ENCODE assay signal across 10 cellular contexts in genomic region chr6:26173836-26174144, GRCh38.
DNase-seq lines count a peak whose midpoint lies in the region; ATAC-seq and TF ChIP-seq lines count a peak whose summit lies in the region.
"Had no signal": no experiment of that assay in that cellular context is flagged by ENCODE, and none has a peak within 500 bp of the region (broad histone marks: within the 10 kb centered on the region; RNA-seq: fewer than 3 reads in every experiment).

No MANE protein-coding gene starts in this region.

- H2AK5ac ChIP-seq in trophoblast cell (ENCODE audit: low read length): no peak overlapping the region

- no peak overlapping the region for H3K9ac ChIP-seq in trophoblast cell (ENCODE audit: low read length)

- H2AFZ ChIP-seq in trophoblast cell (ENCODE audit: insufficient read depth, low read length, poor library complexity): no peak overlapping the region

- H3K18ac ChIP-seq in trophoblast cell (ENCODE audit: low read length): no peak overlapping the region

- no peak for TF ChIP-seq CTCF in endothelial cell (IDR thresholded peaks at IDR 0.05; ENCODE audit: unreplicated experiment)

- H3K79me2 ChIP-seq in trophoblast cell (ENCODE audit: control insufficient read depth, insufficient read depth, low read length, poor library complexity): peaks cover 3% of the 10 kb centered on the region

- no peaks in the 10 kb centered on the region for H3K9me3 ChIP-seq in trophoblast cell (ENCODE audit: insufficient read depth, low read depth, low read length)

- H3K4me1 Mint-ChIP-seq in activated T-cell treated with anti-CD3 and anti-CD28 coated beads, Interleukin-2, amount 50 U/mL, for 4 hours (ENCODE audit: low read depth): peaks cover 44% of the 10 kb centered on the region
- peaks cover 11% of the 10 kb centered on the region for H3K4me1 Mint-ChIP-seq in endothelial cell (ENCODE audit: unreplicated experiment)
- peaks cover 69% of the 10 kb centered on the region for H3K4me1 Mint-ChIP-seq in stimulated activated naive CD8-positive, alpha-beta T cell treated with anti-CD3 and anti-CD28 coated beads, Interleukin-15, amount 100 ng/mL, for 72 hours

- no peaks in the 10 kb centered on the region for H3K36me3 Mint-ChIP-seq in activated T-cell treated with anti-CD3 and anti-CD28 coated beads, Interleukin-2, amount 50 U/mL, for 4 hours (ENCODE audit: insufficient read depth)
- H3K36me3 Mint-ChIP-seq in endothelial cell (ENCODE audit: low read depth, unreplicated experiment): no peaks in the 10 kb centered on the region

- no peak overlapping the region for H3K4ac ChIP-seq in trophoblast cell (ENCODE audit: low read depth, low read length)

- H4K91ac ChIP-seq in trophoblast cell (ENCODE audit: low read depth, low read length): no peak overlapping the region

- H4K8ac ChIP-seq in trophoblast cell (ENCODE audit: low read depth, low read length): no peak overlapping the region

- H3K79me1 ChIP-seq in trophoblast cell (ENCODE audit: low read length): peaks cover 2% of the 10 kb centered on the region

- H3K4me1 ChIP-seq in trophoblast cell (ENCODE audit: control insufficient read depth in 1 of 2, insufficient read depth in 2 of 2, low read length in 2 of 2): no peaks in the 10 kb centered on the region

- no peak overlapping the region for H2BK5ac ChIP-seq in trophoblast cell (ENCODE audit: low read depth, low read length, poor library complexity)

- H3K27ac Mint-ChIP-seq in endothelial cell (ENCODE audit: unreplicated experiment): no peak overlapping the region
- peak overlapping the region; percentile 89 to 92 for H3K27ac Mint-ChIP-seq in stimulated activated naive CD8-positive, alpha-beta T cell treated with anti-CD3 and anti-CD28 coated beads, Interleukin-15, amount 100 ng/mL, for 72 hours

- no peak overlapping the region for H4K12ac ChIP-seq in trophoblast cell (ENCODE audit: low read depth, low read length)

- no peak overlapping the region for H3K4me2 ChIP-seq in trophoblast cell (ENCODE audit: low read length)

- no peak for DNase-seq in activated T-cell treated with anti-CD3 and anti-CD28 coated beads, Interleukin-2, amount 50 U/mL, for 4 hours
- DNase-seq in activated T-cell treated with anti-CD3 and anti-CD28 coated beads, Interleukin-2, amount 50 U/mL, for 1 hour: no peak
- DNase-seq in RPMI8226 (peak; percentile 48), endothelial cell (ENCODE audit: low spot score) (no peak), trophoblast cell (no peak), left lobe of liver (ENCODE audit: low spot score) (no peak)
- no peak for DNase-seq in stimulated activated naive CD8-positive, alpha-beta T cell treated with anti-CD3 and anti-CD28 coated beads, Interleukin-15, amount 100 ng/mL, for 72 hours
- DNase-seq: H7, left cardiac atrium had no signal

- WGBS in trophoblast cell (ENCODE audit: extremely low coverage, insufficient coverage, insufficient read length): no CpG with 5 or more reads among the region's 4 CpGs

- no peak overlapping the region for H3K14ac ChIP-seq in trophoblast cell (ENCODE audit: low read length)

- peak overlapping the region; percentile 59 for H3K4me3 Mint-ChIP-seq in activated T-cell treated with anti-CD3 and anti-CD28 coated beads, Interleukin-2, amount 50 U/mL, for 4 hours
- H3K4me3 Mint-ChIP-seq in endothelial cell (ENCODE audit: unreplicated experiment): peak overlapping the region; percentile 23
- peak overlapping the region; percentile 80 to 89 for H3K4me3 Mint-ChIP-seq in stimulated activated naive CD8-positive, alpha-beta T cell treated with anti-CD3 and anti-CD28 coated beads, Interleukin-15, amount 100 ng/mL, for 72 hours

- no peak overlapping the region for H3K23ac ChIP-seq in trophoblast cell (ENCODE audit: low read length)

- H2BK120ac ChIP-seq in trophoblast cell (ENCODE audit: insufficient read depth, low read length, poor library complexity): no peak overlapping the region

- no peaks in the 10 kb centered on the region for H3K36me3 ChIP-seq in trophoblast cell (ENCODE audit: control insufficient read depth in 1 of 2, insufficient read depth in 2 of 2, low read length in 2 of 2)

- no peaks in the 10 kb centered on the region for H3K9me3 Mint-ChIP-seq in activated T-cell treated with anti-CD3 and anti-CD28 coated beads, Interleukin-2, amount 50 U/mL, for 4 hours
- H3K9me3 Mint-ChIP-seq in endothelial cell (ENCODE audit: unreplicated experiment): no peaks in the 10 kb centered on the region
- H3K9me3 Mint-ChIP-seq in stimulated activated naive CD8-positive, alpha-beta T cell treated with anti-CD3 and anti-CD28 coated beads, Interleukin-15, amount 100 ng/mL, for 72 hours: no peaks in the 10 kb centered on the region

- no peaks in the 10 kb centered on the region for H3K27me3 Mint-ChIP-seq in activated T-cell treated with anti-CD3 and anti-CD28 coated beads, Interleukin-2, amount 50 U/mL, for 4 hours (ENCODE audit: low read depth)
- H3K27me3 Mint-ChIP-seq in endothelial cell (ENCODE audit: unreplicated experiment): peaks cover 2% of the 10 kb centered on the region
- H3K27me3 Mint-ChIP-seq in stimulated activated naive CD8-positive, alpha-beta T cell treated with anti-CD3 and anti-CD28 coated beads, Interleukin-15, amount 100 ng/mL, for 72 hours: no peaks in the 10 kb centered on the region

- H3K27me3 ChIP-seq in trophoblast cell (ENCODE audit: insufficient read depth, low read length): no peaks in the 10 kb centered on the region

- ATAC-seq in activated T-cell treated with anti-CD3 and anti-CD28 coated beads, Interleukin-2, amount 50 U/mL, for 4 hours: no peak
- ATAC-seq in stimulated activated naive CD8-positive, alpha-beta T cell treated with anti-CD3 and anti-CD28 coated beads, Interleukin-15, amount 100 ng/mL, for 72 hours: no peak
- ATAC-seq in HG02763 (IDR thresholded peaks at IDR 0.05; ENCODE audit: unreplicated experiment) (no peak), left lobe of liver (no peak)

- no peak overlapping the region for H2BK12ac ChIP-seq in trophoblast cell (ENCODE audit: low read length)

- no peak overlapping the region for H3K27ac ChIP-seq in trophoblast cell (ENCODE audit: low read depth, low read length)

- H3K4me3 ChIP-seq in trophoblast cell (ENCODE audit: low read depth, low read length): no peak overlapping the region

Comparison
In these comparisons a context has a peak if more than half of its experiments do, and no peak if none do; other contexts are left out.
1. H3K4me3 Mint-ChIP-seq: peak in every context shown above with its lines; median percentile 84 in stimulated activated naive CD8-positive, alpha-beta T cell treated with anti-CD3 and anti-CD28 coated beads, Interleukin-15, amount 100 ng/mL, for 72 hours; 59 in activated T-cell treated with anti-CD3 and anti-CD28 coated beads, Interleukin-2, amount 50 U/mL, for 4 hours; 23 in endothelial cell.